8 cellular contexts compared by ENCODE assay signal in genomic region chr6:7390218-7390878, GRCh38. TPM values are rescaled to one million over a fixed set of nuclear protein-coding genes. Genes with fewer than 3 reads are reported as not detected.
A peak's percentile ranks its signal among the peaks of the same experiment; 100 is the strongest.
DNase-seq lines count a peak whose midpoint lies in the region; ATAC-seq and TF ChIP-seq lines count a peak whose summit lies in the region.

No MANE protein-coding gene starts in this region.

- H3K27ac ChIP-seq in SK-N-MC (peak overlapping the region; percentile 45; the same call in 1 of the 2 replicates), esophagus squamous epithelium (peak overlapping the region; percentile 89 to 97 (median 96))

- H3K9me3 ChIP-seq in SK-N-MC (ENCODE audit: low read depth, low read length) (no peaks in the 10 kb centered on the region), esophagus squamous epithelium (no peaks in the 10 kb centered on the region)

- WGBS in esophagus squamous epithelium, 2 donors, result 3% methylated on average over 12 to 14 of the region's 14 CpGs

- H3K36me3 ChIP-seq in SK-N-MC (ENCODE audit: insufficient read depth, low read length) (peaks cover 32% of the 10 kb centered on the region), esophagus squamous epithelium (peaks cover 0 to 28% (median 5%) of the 10 kb centered on the region in 3 donors)

- peak; percentile 17 for DNase-seq in NCI-H146 (lab: John Stamatoyannopoulos, UW)
- DNase-seq in NCI-H146 treated with DMSO at 0.1 percent for 48 hours (lab: John Stamatoyannopoulos, UW; ENCODE audit: unreplicated experiment), result no peak
- DNase-seq in SK-N-MC (ENCODE audit: low read depth, low spot score), result no peak
- DNase-seq in esophagus squamous epithelium (lab: John Stamatoyannopoulos, UW), result no peak
- peak; percentile 59 for DNase-seq in putamen (ENCODE audit: low spot score)
- DNase-seq in T-helper 9 cell, result no peak

- TF ChIP-seq POLR2A in esophagus squamous epithelium (IDR thresholded peaks at IDR 0.05), result no peak

- peak overlapping the region; percentile 93 for H3K9ac ChIP-seq in SK-N-MC (ENCODE audit: insufficient read length)

- H3K4me1 ChIP-seq in esophagus squamous epithelium, result peaks cover 19 to 44% (median 24%) of the 10 kb centered on the region in 3 donors

- no peaks in the 10 kb centered on the region for H3K27me3 ChIP-seq in esophagus squamous epithelium

- peak; percentile 3 for ATAC-seq in HG02759 (IDR thresholded peaks at IDR 0.05; ENCODE audit: unreplicated experiment)
- no peak for ATAC-seq in esophagus mucosa

- H3K4me3 ChIP-seq in SK-N-MC (peak overlapping the region; percentile 92), esophagus squamous epithelium (peak overlapping the region; percentile 62 to 96 (median 83))

- TF ChIP-seq CTCF in esophagus squamous epithelium (IDR thresholded peaks at IDR 0.05), result no peak

- intact Hi-C loops in esophagus squamous epithelium (cut with DNase I), result no loop called here

RNA-seq across cellular contexts. Expression of gene RIOK1, which starts 0.7 kb away (rescaled TPM):
- total RNA-seq in esophagus squamous epithelium (10 to 100 TPM in 3 of 4 donors, 1 to 10 TPM in 1; 9.3 to 28.2 (median 22.9) TPM), esophagus mucosa (21.5 TPM)

RNA-seq across cellular contexts. Expression of gene CAGE1, which starts 0.8 kb away (rescaled TPM):
- under 1 TPM in 1 of 4 donors, not detected in 3; 0.09 TPM for total RNA-seq in esophagus squamous epithelium
- 0.28 TPM for total RNA-seq in esophagus mucosa

Comparison
In these comparisons a context has a peak if more than half of its experiments do, and no peak if none do; other contexts are left out.
1. DNase-seq: peak in NCI-H146 (single experiment) and putamen (single experiment); none in NCI-H146 treated with DMSO at 0.1 percent for 48 hours (single experiment), SK-N-MC (single experiment), esophagus squamous epithelium (single experiment) and T-helper 9 cell (single experiment).